In the genomic region with DNA sequence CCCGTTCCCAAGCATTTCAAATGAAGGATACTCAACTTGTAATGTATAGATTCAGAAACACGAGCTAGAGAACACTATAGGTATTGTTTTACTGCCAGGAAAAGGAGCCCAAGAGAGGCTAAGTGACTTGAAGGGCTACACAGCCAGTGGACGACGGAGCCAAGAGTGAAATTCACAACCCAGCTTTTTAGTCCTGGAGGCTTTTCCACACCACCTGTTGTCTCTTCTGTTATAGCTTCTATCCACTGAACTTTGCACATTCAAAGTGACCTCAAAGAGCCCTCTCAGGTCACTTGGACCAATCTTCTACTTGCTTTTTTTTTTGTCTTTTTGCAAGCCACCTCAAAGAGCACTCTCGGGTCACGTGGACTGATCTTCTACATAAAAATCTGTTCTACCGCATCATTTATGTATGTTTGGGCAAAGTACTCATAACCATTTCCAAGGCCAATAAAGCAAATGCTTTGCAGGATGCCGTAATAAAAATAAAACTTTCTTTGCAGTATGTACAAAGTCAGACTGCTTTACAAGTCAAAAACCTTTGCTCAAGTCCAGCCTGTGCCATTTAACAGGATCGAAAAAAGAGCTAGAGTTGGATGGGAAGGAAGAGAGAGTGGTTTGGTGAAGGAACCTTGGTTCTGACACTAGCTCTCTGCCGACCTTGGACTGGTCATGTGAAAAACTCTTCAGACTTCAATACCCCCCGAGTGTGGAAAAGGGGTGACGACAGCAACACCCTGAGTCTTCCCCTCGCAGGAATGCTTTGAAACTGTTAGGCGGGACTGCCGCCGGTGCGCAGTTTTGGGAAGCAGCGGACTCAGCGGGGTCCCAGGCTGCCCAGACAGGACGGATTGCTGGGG, we compare ENCODE assay signal across 8 cellular contexts. TPM values are rescaled to one million over a fixed set of nuclear protein-coding genes. Genes with fewer than 3 reads are reported as not detected.
A peak's percentile ranks its signal among the peaks of the same experiment; 100 is the strongest.
DNase-seq lines count a peak whose midpoint lies in the region; ATAC-seq, FAIRE-seq and TF ChIP-seq lines count a peak whose summit lies in the region.

No MANE protein-coding gene starts in this region.

- intact Hi-C loops in pancreas (cut with DNase I), result no loop called here

- peak overlapping the region; percentile 87 for H3K4me3 Mint-ChIP-seq in activated CD4-positive, alpha-beta memory T cell treated with anti-CD3 and anti-CD28 coated beads, Interleukin-2, amount 10 ng/mL, durations not matched to agents 7 days and 5 days

- CTCF ChIA-PET in activated CD4-positive, alpha-beta memory T cell treated with anti-CD3 and anti-CD28 coated beads, Interleukin-2, amount 10 ng/mL, durations not matched to agents 7 days and 5 days (lab: Charles Lee), result interaction anchor here (0.7 to 1.5 kb wide), 4 partner anchors 117 to 1234 kb away, joined by 3 to 7 read pairs (median 5); partner anchors contain the start of genes AKR1B1 and CHCHD3

- peaks cover 8% of the 10 kb centered on the region for H3K36me3 Mint-ChIP-seq in activated CD4-positive, alpha-beta memory T cell treated with anti-CD3 and anti-CD28 coated beads, Interleukin-2, amount 10 ng/mL, durations not matched to agents 7 days and 5 days (ENCODE audit: low read depth)

- H3K36me3 ChIP-seq in ES-I3 (ENCODE audit: insufficient read depth, low read length), result no peaks in the 10 kb centered on the region
- no peaks in the 10 kb centered on the region for H3K36me3 ChIP-seq in pancreas

- POLR2A ChIA-PET in activated CD4-positive, alpha-beta memory T cell treated with anti-CD3 and anti-CD28 coated beads, Interleukin-2, amount 10 ng/mL, durations not matched to agents 7 days and 5 days (lab: Charles Lee), result interaction anchor here (1.2 to 1.9 kb wide), 4 partner anchors 11 to 1234 kb away, joined by 3 to 7 read pairs (median 6); partner anchors contain the start of genes AKR1B1 and CHCHD3

- peak; percentile 1 for ATAC-seq in HG03135 (IDR thresholded peaks at IDR 0.05; ENCODE audit: unreplicated experiment)
- peak in 2 of 4 donors; percentile 7 to 29 for ATAC-seq in pancreas
- ATAC-seq in GM18519 (IDR thresholded peaks at IDR 0.05; ENCODE audit: low FRiP score, unreplicated experiment), result no peak
- ATAC-seq in GM21447 (IDR thresholded peaks at IDR 0.05; ENCODE audit: unreplicated experiment), result no peak

- FAIRE-seq in pancreas (lab: Jason Lieb, UNC), result no peak

- H3K27ac Mint-ChIP-seq in activated CD4-positive, alpha-beta memory T cell treated with anti-CD3 and anti-CD28 coated beads, Interleukin-2, amount 10 ng/mL, durations not matched to agents 7 days and 5 days, result peak overlapping the region; percentile 59

- peaks cover 5% of the 10 kb centered on the region for H3K27me3 Mint-ChIP-seq in activated CD4-positive, alpha-beta memory T cell treated with anti-CD3 and anti-CD28 coated beads, Interleukin-2, amount 10 ng/mL, durations not matched to agents 7 days and 5 days

- TF ChIP-seq CTCF in pancreas (IDR thresholded peaks at IDR 0.05), result no peak

- peak overlapping the region; percentile 58 to 76 (median 66) for H3K27ac ChIP-seq in pancreas

- H3K4me1 ChIP-seq in ES-I3 (ENCODE audit: insufficient read depth, low read length) (no peaks in the 10 kb centered on the region), pancreas (peaks cover 0 to 7% (median 0%) of the 10 kb centered on the region in 3 donors)

- no peaks in the 10 kb centered on the region for H3K9me3 Mint-ChIP-seq in activated CD4-positive, alpha-beta memory T cell treated with anti-CD3 and anti-CD28 coated beads, Interleukin-2, amount 10 ng/mL, durations not matched to agents 7 days and 5 days

- H3K9ac ChIP-seq in ES-I3 (ENCODE audit: low read depth, low read length), result peak overlapping the region; percentile 72

- WGBS in pancreas, 2 donors, result 17 to 22% methylated on average over 17 to 20 of the region's 20 CpGs

- H3K4me3 ChIP-seq in pancreas, result peak overlapping the region; percentile 87 to 99 (median 92)

- no peaks in the 10 kb centered on the region for H3K9me3 ChIP-seq in ES-I3 (ENCODE audit: control insufficient read depth, insufficient read depth, low read length)
- no peaks in the 10 kb centered on the region for H3K9me3 ChIP-seq in pancreas

- H3K4me1 Mint-ChIP-seq in activated CD4-positive, alpha-beta memory T cell treated with anti-CD3 and anti-CD28 coated beads, Interleukin-2, amount 10 ng/mL, durations not matched to agents 7 days and 5 days, result peaks cover 21% of the 10 kb centered on the region

- no peak for DNase-seq in activated CD4-positive, alpha-beta memory T cell treated with anti-CD3 and anti-CD28 coated beads, Interleukin-2, amount 10 ng/mL, durations not matched to agents 7 days and 5 days
- DNase-seq in foreskin melanocyte (peak; percentile 13), pancreas (peak in 1 of 6 donors; percentile 4)
- DNase-seq in activated CD8-positive, alpha-beta memory T cell treated with anti-CD3 and anti-CD28 coated beads, Interleukin-2, amount 50 U/mL, for 48 hours, result no peak

- no peaks in the 10 kb centered on the region for H3K27me3 ChIP-seq in pancreas

RNA-seq across cellular contexts. Expression of gene SLC35B4, which starts 0.8 kb away (rescaled TPM):
- total RNA-seq in activated CD4-positive, alpha-beta memory T cell treated with anti-CD3 and anti-CD28 coated beads, Interleukin-2, amount 10 ng/mL, durations not matched to agents 7 days and 5 days, result 10 to 100 TPM; 12.6 to 15.2 TPM
- 1 to 10 TPM; 2.2 to 8.0 (median 3.0) TPM for total RNA-seq in pancreas
- polyA plus RNA-seq in pancreas, result 1 to 10 TPM; 3.8 to 4.6 TPM
